9 cellular contexts compared by ENCODE assay signal in genomic region chr14:61889914-61890351, GRCh38.
DNase-seq lines count a peak whose midpoint lies in the region; ATAC-seq lines count a peak whose summit lies in the region.
"Had no signal": no experiment of that assay in that cellular context is flagged by ENCODE, and none has a peak within 500 bp of the region (broad histone marks: within the 10 kb centered on the region; RNA-seq: fewer than 3 reads in every experiment).

No MANE protein-coding gene starts in this region.

- H3K4me1 Mint-ChIP-seq in activated naive CD8-positive, alpha-beta T cell treated with anti-CD3 and anti-CD28 coated beads, Interleukin-2, amount 10 ng/mL, durations not matched to agents 7 days and 5 days: peaks cover 19% of the 10 kb centered on the region

- H3K36me3 Mint-ChIP-seq in activated naive CD8-positive, alpha-beta T cell treated with anti-CD3 and anti-CD28 coated beads, Interleukin-2, amount 10 ng/mL, durations not matched to agents 7 days and 5 days: peaks cover 12% of the 10 kb centered on the region

- POLR2A ChIA-PET in activated naive CD8-positive, alpha-beta T cell treated with anti-CD3 and anti-CD28 coated beads, Interleukin-2, amount 10 ng/mL, durations not matched to agents 7 days and 5 days (lab: Charles Lee): interaction anchor here (0.8 to 1.2 kb wide), 2 partner anchors 12 to 128 kb away, joined by 3 read pairs; partner anchors contain the start of gene SNAPC1

- ATAC-seq in GM21390 (IDR thresholded peaks at IDR 0.05; ENCODE audit: unreplicated experiment) (peak; percentile 99), HG03571 (IDR thresholded peaks at IDR 0.05; ENCODE audit: unreplicated experiment) (peak; percentile 99)
- ATAC-seq in activated naive CD8-positive, alpha-beta T cell treated with anti-CD3 and anti-CD28 coated beads, Interleukin-2, amount 10 ng/mL, durations not matched to agents 7 days and 5 days (ENCODE audit: low read depth): peak; percentile 99

- H3K9me3 Mint-ChIP-seq in activated naive CD8-positive, alpha-beta T cell treated with anti-CD3 and anti-CD28 coated beads, Interleukin-2, amount 10 ng/mL, durations not matched to agents 7 days and 5 days: peaks cover 7% of the 10 kb centered on the region
- H3K9me3 Mint-ChIP-seq: neural crest cell had no signal

- DNase-seq in ELR (ENCODE audit: low read depth) (peak; percentile 13), NCI-H748 (lab: John Stamatoyannopoulos, UW; ENCODE audit: unreplicated experiment) (no peak), dermis blood vessel endothelial cell (no peak), NCI-H1105 treated with DMSO at 0.1 percent for 48 hours (lab: John Stamatoyannopoulos, UW) (no peak)
- DNase-seq in activated naive CD8-positive, alpha-beta T cell treated with anti-CD3 and anti-CD28 coated beads, Interleukin-2, amount 10 ng/mL, durations not matched to agents 7 days and 5 days: peak; percentile 43
- DNase-seq in effector CD8-positive, alpha-beta T cell (lab: John Stamatoyannopoulos, UW): no peak

- peak overlapping the region; percentile 89 for H3K27ac Mint-ChIP-seq in activated naive CD8-positive, alpha-beta T cell treated with anti-CD3 and anti-CD28 coated beads, Interleukin-2, amount 10 ng/mL, durations not matched to agents 7 days and 5 days

- H3K27me3 Mint-ChIP-seq in activated naive CD8-positive, alpha-beta T cell treated with anti-CD3 and anti-CD28 coated beads, Interleukin-2, amount 10 ng/mL, durations not matched to agents 7 days and 5 days: peaks cover 18% of the 10 kb centered on the region

- peak overlapping the region; percentile 47 for H3K4me3 Mint-ChIP-seq in activated naive CD8-positive, alpha-beta T cell treated with anti-CD3 and anti-CD28 coated beads, Interleukin-2, amount 10 ng/mL, durations not matched to agents 7 days and 5 days
- H3K4me3 Mint-ChIP-seq: neural crest cell had no signal

Comparison
In these comparisons a context has a peak if more than half of its experiments do, and no peak if none do; other contexts are left out.
1. DNase-seq: peak in ELR (single experiment) and activated naive CD8-positive, alpha-beta T cell treated with anti-CD3 and anti-CD28 coated beads, Interleukin-2, amount 10 ng/mL, durations not matched to agents 7 days and 5 days (single experiment); none in effector CD8-positive, alpha-beta T cell (single experiment), NCI-H748 (single experiment), dermis blood vessel endothelial cell (single experiment) and NCI-H1105 treated with DMSO at 0.1 percent for 48 hours (single experiment).
2. Peak in every context shown above with its lines, with median percentiles within 50 percentile points of each other: ATAC-seq.